In genomic region chr20:63741676-63742380, GRCh38 we compare ENCODE assay signal across 7 cellular contexts. TPM values are rescaled to one million over a fixed set of nuclear protein-coding genes. Genes with fewer than 3 reads are reported as not detected.
DNase-seq lines count a peak whose midpoint lies in the region; ATAC-seq, FAIRE-seq and TF ChIP-seq lines count a peak whose summit lies in the region.
"Had no signal": no experiment of that assay in that cellular context is flagged by ENCODE, and none has a peak within 500 bp of the region (broad histone marks: within the 10 kb centered on the region; RNA-seq: fewer than 3 reads in every experiment).

No MANE protein-coding gene starts in this region.

- POLR2A ChIA-PET in BJ (lab: Charles Lee): interaction anchor here (0.6 kb wide), 2 partner anchors 83 to 200 kb away, joined by 3 to 9 read pairs; partner anchors contain the start of gene RTEL1

- no CpG with 5 or more reads among the region's 30 CpGs for WGBS in mesendoderm (ENCODE audit: extremely low coverage, insufficient coverage, low lambda C conversion rate)

- H3K4me1 Mint-ChIP-seq in activated T-helper 2 cell treated with anti-CD3 and anti-CD28 coated beads, Interferon-gamma antibody, Interleukin-2, Interleukin-4, amounts not matched to agents 10 μg/mL and 5 μg/mL and 100 μg/mL, durations not matched to agents 14 hours and 24 hours and 36 hours (ENCODE audit: low read depth): peaks cover 2% of the 10 kb centered on the region

- H3K79me2 ChIP-seq in mesendoderm (ENCODE audit: control insufficient read depth, insufficient read depth, low read length): no peaks in the 10 kb centered on the region

- no peaks in the 10 kb centered on the region for H3K79me1 ChIP-seq in mesendoderm (ENCODE audit: low read length)

- H3K36me3 Mint-ChIP-seq in activated T-helper 2 cell treated with anti-CD3 and anti-CD28 coated beads, Interferon-gamma antibody, Interleukin-2, Interleukin-4, amounts not matched to agents 10 μg/mL and 5 μg/mL and 100 μg/mL, durations not matched to agents 14 hours and 24 hours and 36 hours (ENCODE audit: low read depth): peaks cover 7% of the 10 kb centered on the region

- no peak overlapping the region for H2BK5ac ChIP-seq in mesendoderm (ENCODE audit: low read length)

- H2AK5ac ChIP-seq in mesendoderm (ENCODE audit: low read length): no peak overlapping the region

- peak overlapping the region; percentile 57 for H3K4me3 Mint-ChIP-seq in activated T-helper 2 cell treated with anti-CD3 and anti-CD28 coated beads, Interferon-gamma antibody, Interleukin-2, Interleukin-4, amounts not matched to agents 10 μg/mL and 5 μg/mL and 100 μg/mL, durations not matched to agents 14 hours and 24 hours and 36 hours (ENCODE audit: low read depth)

- no peak for DNase-seq in BJ (ENCODE audit: low read depth)
- DNase-seq in activated T-helper 2 cell treated with anti-CD3 and anti-CD28 coated beads, Interferon-gamma antibody, Interleukin-2, Interleukin-4, amounts not matched to agents 10 μg/mL and 5 μg/mL and 100 μg/mL, durations not matched to agents 14 hours and 24 hours and 36 hours (ENCODE audit: low spot score): no peak
- DNase-seq in mesendoderm: no peak
- no peak for DNase-seq in COR-L47 (lab: John Stamatoyannopoulos, UW)
- DNase-seq in GM12892 (ENCODE audit: insufficient read length): no peak
- DNase-seq: activated CD4-positive, CD25-positive, alpha-beta regulatory T cell treated with anti-CD3 and anti-CD28 coated beads, Interleukin-2, amount 50 U/mL, for 72 hours had no signal

- H3K27me3 ChIP-seq in BJ (ENCODE audit: control insufficient read depth, insufficient read depth, low read length): no peaks in the 10 kb centered on the region
- H3K27me3 ChIP-seq in mesendoderm (ENCODE audit: insufficient read depth, low read length, poor library complexity): no peaks in the 10 kb centered on the region

- H3K4me2 ChIP-seq in mesendoderm (ENCODE audit: low read length): no peak overlapping the region

- H3K9me3 Mint-ChIP-seq in activated T-helper 2 cell treated with anti-CD3 and anti-CD28 coated beads, Interferon-gamma antibody, Interleukin-2, Interleukin-4, amounts not matched to agents 10 μg/mL and 5 μg/mL and 100 μg/mL, durations not matched to agents 14 hours and 24 hours and 36 hours: no peaks in the 10 kb centered on the region

- no peaks in the 10 kb centered on the region for H3K4me1 ChIP-seq in mesendoderm (ENCODE audit: control insufficient read depth, low read depth, low read length)

- H3K4ac ChIP-seq in mesendoderm (ENCODE audit: low read depth, low read length): no peak overlapping the region

- CTCF ChIA-PET in BJ (lab: Yijun Ruan, JAX): interaction anchor here (1.3 to 1.6 kb wide), 3 partner anchors 45 to 295 kb away, joined by 4 to 6 read pairs (median 5); partner anchors contain the start of gene TPD52L2

- H3K27ac Mint-ChIP-seq in activated T-helper 2 cell treated with anti-CD3 and anti-CD28 coated beads, Interferon-gamma antibody, Interleukin-2, Interleukin-4, amounts not matched to agents 10 μg/mL and 5 μg/mL and 100 μg/mL, durations not matched to agents 14 hours and 24 hours and 36 hours: no peak overlapping the region

- no peak for TF ChIP-seq POLR2A in GM12892 (IDR thresholded peaks at IDR 0.05; ENCODE audit: low read depth, low read length)

- no peak for ATAC-seq in GM18517 (IDR thresholded peaks at IDR 0.05; ENCODE audit: unreplicated experiment)

- peak overlapping the region; percentile 24 for H3K23ac ChIP-seq in mesendoderm (ENCODE audit: low read length)

- TF ChIP-seq CTCF in BJ (IDR thresholded peaks at IDR 0.05; ENCODE audit: insufficient read depth, low read depth, low read length): no peak

- H2BK120ac ChIP-seq in mesendoderm (ENCODE audit: low read depth, low read length): no peak overlapping the region

- intact Hi-C loops in activated T-helper 2 cell treated with anti-CD3 and anti-CD28 coated beads, Interferon-gamma antibody, Interleukin-2, Interleukin-4, amounts not matched to agents 10 μg/mL and 5 μg/mL and 100 μg/mL, durations not matched to agents 14 hours and 24 hours and 36 hours (cut with micrococcal nuclease): loop anchor here (5.0 kb wide), 1 partner anchor 35 kb away; the partner anchor contains the start of genes ARFRP1 and ZGPAT

- H3K18ac ChIP-seq in mesendoderm (ENCODE audit: low read length): no peak overlapping the region

- H4K5ac ChIP-seq in mesendoderm (ENCODE audit: low read length): no peak overlapping the region

- H3K27ac ChIP-seq in mesendoderm (ENCODE audit: low read depth, low read length): no peak overlapping the region

- no peak overlapping the region for H2BK15ac ChIP-seq in mesendoderm (replicated peaks; ENCODE audit: low read depth)

- H3K9ac ChIP-seq in mesendoderm (ENCODE audit: low read length): peak overlapping the region; percentile 91

- no peak overlapping the region for H4K8ac ChIP-seq in mesendoderm (ENCODE audit: low read depth, low read length)

- H3K27me3 Mint-ChIP-seq in activated T-helper 2 cell treated with anti-CD3 and anti-CD28 coated beads, Interferon-gamma antibody, Interleukin-2, Interleukin-4, amounts not matched to agents 10 μg/mL and 5 μg/mL and 100 μg/mL, durations not matched to agents 14 hours and 24 hours and 36 hours (ENCODE audit: low read depth): no peaks in the 10 kb centered on the region

- H3K36me3 ChIP-seq in BJ (ENCODE audit: control insufficient read depth, insufficient read depth, low read length): peaks cover 11% of the 10 kb centered on the region
- no peaks in the 10 kb centered on the region for H3K36me3 ChIP-seq in mesendoderm (ENCODE audit: control insufficient read depth, insufficient read depth, low read length)

- FAIRE-seq in GM12892 (lab: Jason Lieb, UNC): no peak

- H3K56ac ChIP-seq in mesendoderm (ENCODE audit: low read length): peak overlapping the region; percentile 91

- peak overlapping the region; percentile 74 for H3K4me3 ChIP-seq in BJ (ENCODE audit: low read depth, low read length)
- H3K4me3 ChIP-seq in mesendoderm (ENCODE audit: low read length): no peak overlapping the region

RNA-seq across cellular contexts. Expression of gene SLC2A4RG, which starts 2.3 kb away (rescaled TPM):
- 36.6 and 52.0 TPM in 2 replicates for polyA plus RNA-seq in BJ (2011; rRNA removed)
- 14.7 and 26.1 TPM in 2 replicates for polyA minus RNA-seq in BJ (2011; rRNA and poly(A)+ RNA removed)
- total RNA-seq in activated T-helper 2 cell treated with anti-CD3 and anti-CD28 coated beads, Interferon-gamma antibody, Interleukin-2, Interleukin-4, amounts not matched to agents 10 μg/mL and 5 μg/mL and 100 μg/mL, durations not matched to agents 14 hours and 24 hours and 36 hours: 48.3 and 53.0 TPM in 2 replicates
- 23.0 TPM for polyA plus RNA-seq in mesendoderm (2013, experiment 1 of 2)
- polyA plus RNA-seq in mesendoderm (2013, experiment 2 of 2): 23.0 TPM
- 8.6 TPM for polyA plus RNA-seq in GM12892 (2012; ENCODE audit: missing spikeins)

RNA-seq across cellular contexts. Expression of gene LIME1, which starts 5.4 kb away (rescaled TPM):
- 1.7 and 2.5 TPM in 2 replicates for polyA plus RNA-seq in BJ (2011; rRNA removed)
- polyA minus RNA-seq in BJ (2011; rRNA and poly(A)+ RNA removed): 0.47 and 0.67 TPM in 2 replicates
- 15.7 TPM in 2 replicates for total RNA-seq in activated T-helper 2 cell treated with anti-CD3 and anti-CD28 coated beads, Interferon-gamma antibody, Interleukin-2, Interleukin-4, amounts not matched to agents 10 μg/mL and 5 μg/mL and 100 μg/mL, durations not matched to agents 14 hours and 24 hours and 36 hours
- polyA plus RNA-seq in mesendoderm (2013, experiment 1 of 2): 1.0 TPM
- polyA plus RNA-seq in mesendoderm (2013, experiment 2 of 2): 1.1 TPM
- 0.47 TPM for polyA plus RNA-seq in GM12892 (2012; ENCODE audit: missing spikeins)

RNA-seq across cellular contexts. Expression of gene ZGPAT, which starts 34.0 kb away (rescaled TPM):
- polyA plus RNA-seq in BJ (2011; rRNA removed): 9.4 and 15.9 TPM in 2 replicates
- polyA minus RNA-seq in BJ (2011; rRNA and poly(A)+ RNA removed): 5.9 and 12.5 TPM in 2 replicates
- total RNA-seq in activated T-helper 2 cell treated with anti-CD3 and anti-CD28 coated beads, Interferon-gamma antibody, Interleukin-2, Interleukin-4, amounts not matched to agents 10 μg/mL and 5 μg/mL and 100 μg/mL, durations not matched to agents 14 hours and 24 hours and 36 hours: 29.0 and 36.1 TPM in 2 replicates
- polyA plus RNA-seq in mesendoderm (2013, experiment 1 of 2): 12.3 TPM
- 12.2 TPM for polyA plus RNA-seq in mesendoderm (2013, experiment 2 of 2)
- polyA plus RNA-seq in GM12892 (2012; ENCODE audit: missing spikeins): 8.6 TPM

RNA-seq across cellular contexts. Expression of gene ARFRP1, which starts 34.1 kb away (rescaled TPM):
- 29.3 and 41.9 TPM in 2 replicates for polyA plus RNA-seq in BJ (2011; rRNA removed)
- polyA minus RNA-seq in BJ (2011; rRNA and poly(A)+ RNA removed): 14.8 and 16.4 TPM in 2 replicates
- 59.0 and 59.1 TPM in 2 replicates for total RNA-seq in activated T-helper 2 cell treated with anti-CD3 and anti-CD28 coated beads, Interferon-gamma antibody, Interleukin-2, Interleukin-4, amounts not matched to agents 10 μg/mL and 5 μg/mL and 100 μg/mL, durations not matched to agents 14 hours and 24 hours and 36 hours
- 6.7 TPM for polyA plus RNA-seq in mesendoderm (2013, experiment 1 of 2)
- 7.2 TPM for polyA plus RNA-seq in mesendoderm (2013, experiment 2 of 2)
- polyA plus RNA-seq in GM12892 (2012; ENCODE audit: missing spikeins): 14.8 TPM

RNA-seq across cellular contexts. Expression of gene TNFRSF6B, which starts 45.4 kb away (rescaled TPM):
- 2.1 and 3.2 TPM in 2 replicates for polyA plus RNA-seq in BJ (2011; rRNA removed)
- 0.46 TPM in 1 of 2 replicates, not detected in the other for polyA minus RNA-seq in BJ (2011; rRNA and poly(A)+ RNA removed)
- total RNA-seq in activated T-helper 2 cell treated with anti-CD3 and anti-CD28 coated beads, Interferon-gamma antibody, Interleukin-2, Interleukin-4, amounts not matched to agents 10 μg/mL and 5 μg/mL and 100 μg/mL, durations not matched to agents 14 hours and 24 hours and 36 hours: not detected in 2 replicates
- 0.69 TPM for polyA plus RNA-seq in mesendoderm (2013, experiment 1 of 2)
- polyA plus RNA-seq in mesendoderm (2013, experiment 2 of 2): 0.43 TPM
- not detected for polyA plus RNA-seq in GM12892 (2012; ENCODE audit: missing spikeins)
